22 cellular contexts compared by ENCODE assay signal in the genomic region with DNA sequence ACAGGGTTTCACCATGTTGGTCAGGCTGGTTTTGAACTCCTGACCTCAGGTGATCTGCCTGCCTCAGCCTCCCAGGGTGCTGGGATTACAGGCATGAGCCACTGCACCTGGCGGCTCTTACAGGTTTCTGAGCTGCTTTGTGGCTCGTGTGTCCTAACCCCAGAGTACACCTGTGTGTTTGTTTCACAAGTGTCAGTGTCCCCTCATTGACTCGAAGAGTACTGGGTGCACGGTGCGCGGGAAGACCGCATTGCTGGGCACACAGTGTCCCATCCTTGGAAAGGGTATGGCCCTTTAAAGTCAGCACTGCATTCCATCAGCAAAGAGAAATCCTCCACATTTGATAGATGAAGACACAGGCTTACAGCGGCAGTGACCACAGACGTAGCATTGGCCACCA.
"Had no signal": no experiment of that assay in that cellular context is flagged by ENCODE, and none has a peak within 500 bp of the region (broad histone marks: within the 10 kb centered on the region; RNA-seq: fewer than 3 reads in every experiment).

No MANE protein-coding gene starts in this region.

- H3K27ac ChIP-seq: esophagus squamous epithelium, left lung, lower lobe of right lung, neural progenitor cell, prostate gland, sigmoid colon, tibial artery, upper lobe of right lung, uterus had no signal

- ATAC-seq: effector memory CD8-positive, alpha-beta T cell; left cardiac atrium; left lung; lower lobe of right lung; natural killer cell treated with Interleukin-12 subunit alpha and Interleukin-12 subunit beta and Interleukin-15 and Interleukin-18, amount 100 ng/mL, for 72 hours; stimulated activated naive B cell treated with anti-CD40 and anti-IgM and Interleukin-4, amounts not matched to agents 10 μg/mL and 1 μg/mL and 100 μg/mL, for 72 hours; stimulated activated naive CD8-positive, alpha-beta T cell treated with anti-CD3 and anti-CD28 coated beads, Interleukin-15, amount 100 ng/mL, for 72 hours; upper lobe of right lung had no signal

- H3K4me3 Mint-ChIP-seq: effector memory CD8-positive, alpha-beta T cell; naive B cell; natural killer cell treated with Interleukin-12 subunit alpha and Interleukin-12 subunit beta and Interleukin-15 and Interleukin-18, amount 100 ng/mL, for 72 hours; neural progenitor cell; stimulated activated naive B cell treated with anti-CD40 and anti-IgM and Interleukin-4, amounts not matched to agents 10 μg/mL and 1 μg/mL and 100 μg/mL, for 72 hours; stimulated activated naive CD8-positive, alpha-beta T cell treated with anti-CD3 and anti-CD28 coated beads, Interleukin-15, amount 100 ng/mL, for 72 hours had no signal

- H3K36me3 Mint-ChIP-seq: naive B cell; natural killer cell treated with Interleukin-12 subunit alpha and Interleukin-12 subunit beta and Interleukin-15 and Interleukin-18, amount 100 ng/mL, for 72 hours had no signal

- DNase-seq: cortex of kidney; effector memory CD8-positive, alpha-beta T cell; esophagus squamous epithelium; foreskin melanocyte; glutamatergic neuron; heart right ventricle; hippocampal formation; left cardiac atrium; left lung; lower lobe of right lung; naive B cell; sigmoid colon; stimulated activated CD4-positive, alpha-beta T cell treated with anti-CD3 and anti-CD28 coated beads, Interleukin-15, amount 100 ng/mL, for 24 hours; stimulated activated CD4-positive, alpha-beta T cell treated with anti-CD3 and anti-CD28 coated beads, Interleukin-2, amount 100 ng/mL, for 48 hours; stimulated activated naive B cell treated with anti-CD40 and anti-IgM and Interleukin-4, amounts not matched to agents 10 μg/mL and 1 μg/mL and 100 μg/mL, for 72 hours; stimulated activated naive CD8-positive, alpha-beta T cell treated with anti-CD3 and anti-CD28 coated beads, Interleukin-15, amount 100 ng/mL, for 72 hours; tibial artery; upper lobe of right lung; uterus had no signal

- H3K27ac Mint-ChIP-seq: effector memory CD8-positive, alpha-beta T cell; naive B cell; natural killer cell treated with Interleukin-12 subunit alpha and Interleukin-12 subunit beta and Interleukin-15 and Interleukin-18, amount 100 ng/mL, for 72 hours; neural progenitor cell; stimulated activated naive B cell treated with anti-CD40 and anti-IgM and Interleukin-4, amounts not matched to agents 10 μg/mL and 1 μg/mL and 100 μg/mL, for 72 hours; stimulated activated naive CD8-positive, alpha-beta T cell treated with anti-CD3 and anti-CD28 coated beads, Interleukin-15, amount 100 ng/mL, for 72 hours had no signal

- H3K27me3 Mint-ChIP-seq: effector memory CD8-positive, alpha-beta T cell; naive B cell; natural killer cell treated with Interleukin-12 subunit alpha and Interleukin-12 subunit beta and Interleukin-15 and Interleukin-18, amount 100 ng/mL, for 72 hours; stimulated activated naive B cell treated with anti-CD40 and anti-IgM and Interleukin-4, amounts not matched to agents 10 μg/mL and 1 μg/mL and 100 μg/mL, for 72 hours; stimulated activated naive CD8-positive, alpha-beta T cell treated with anti-CD3 and anti-CD28 coated beads, Interleukin-15, amount 100 ng/mL, for 72 hours had no signal

- H3K9me3 Mint-ChIP-seq: effector memory CD8-positive, alpha-beta T cell; naive B cell; natural killer cell treated with Interleukin-12 subunit alpha and Interleukin-12 subunit beta and Interleukin-15 and Interleukin-18, amount 100 ng/mL, for 72 hours; neural progenitor cell; stimulated activated naive B cell treated with anti-CD40 and anti-IgM and Interleukin-4, amounts not matched to agents 10 μg/mL and 1 μg/mL and 100 μg/mL, for 72 hours; stimulated activated naive CD8-positive, alpha-beta T cell treated with anti-CD3 and anti-CD28 coated beads, Interleukin-15, amount 100 ng/mL, for 72 hours had no signal

- H3K4me1 Mint-ChIP-seq: naive B cell; stimulated activated naive B cell treated with anti-CD40 and anti-IgM and Interleukin-4, amounts not matched to agents 10 μg/mL and 1 μg/mL and 100 μg/mL, for 72 hours; stimulated activated naive CD8-positive, alpha-beta T cell treated with anti-CD3 and anti-CD28 coated beads, Interleukin-15, amount 100 ng/mL, for 72 hours had no signal
